Comparison of ENCODE assay signal across 27 cellular contexts in genomic region chr1:167206166-167206835, GRCh38.
"Had no signal": no experiment of that assay in that cellular context is flagged by ENCODE, and none has a peak within 500 bp of the region (broad histone marks: within the 10 kb centered on the region; RNA-seq: fewer than 3 reads in every experiment).

No MANE protein-coding gene starts in this region.

- H3K4me2 ChIP-seq: hepatocyte had no signal

- H2AFZ ChIP-seq: hepatocyte had no signal

- H3K9me3 ChIP-seq: adrenal gland, colonic mucosa, pancreas, right atrium auricular region, suprapubic skin had no signal

- H3K36me3 ChIP-seq: adrenal gland, colonic mucosa, esophagus muscularis mucosa, pancreas, right atrium auricular region, stomach, suprapubic skin, tibial nerve had no signal

- H3K79me2 ChIP-seq: hepatocyte had no signal

- H3K27ac ChIP-seq: adrenal gland, colonic mucosa, dorsolateral prefrontal cortex, esophagus muscularis mucosa, hepatocyte, pancreas, psoas muscle, right atrium auricular region, stomach, suprapubic skin, tibial nerve had no signal

- H3K27me3 Mint-ChIP-seq: activated CD8-positive, alpha-beta memory T cell treated with anti-CD3 and anti-CD28 coated beads, Interleukin-2, amount 10 ng/mL, durations not matched to agents 7 days and 5 days had no signal

- H3K27ac Mint-ChIP-seq: activated CD8-positive, alpha-beta memory T cell treated with anti-CD3 and anti-CD28 coated beads, Interleukin-2, amount 10 ng/mL, durations not matched to agents 7 days and 5 days; activated naive CD8-positive, alpha-beta T cell; activated T-helper 2 cell treated with anti-CD3 and anti-CD28 coated beads, Interferon-gamma antibody, Interleukin-2, Interleukin-4, amounts not matched to agents 10 μg/mL and 5 μg/mL and 100 μg/mL, durations not matched to agents 14 hours and 24 hours and 36 hours; effector memory CD8-positive, alpha-beta T cell; memory B cell had no signal

- H3K4me1 ChIP-seq: adrenal gland, colonic mucosa, pancreas, psoas muscle, right atrium auricular region, stomach, suprapubic skin, tibial nerve had no signal

- ATAC-seq: activated CD8-positive, alpha-beta memory T cell treated with anti-CD3 and anti-CD28 coated beads, Interleukin-2, amount 10 ng/mL, durations not matched to agents 7 days and 5 days; activated CD8-positive, alpha-beta T cell treated with anti-CD3 and anti-CD28 coated beads for 36 hours; effector memory CD8-positive, alpha-beta T cell; left ventricle myocardium superior; natural killer cell treated with Interleukin-12 subunit alpha and Interleukin-12 subunit beta and Interleukin-15 and Interleukin-18, amount 100 ng/mL, for 72 hours; pancreas; psoas muscle had no signal

- DNase-seq: activated CD4-positive, alpha-beta T cell treated with anti-CD3 and anti-CD28 coated beads for 4 hours; activated CD8-positive, alpha-beta memory T cell treated with anti-CD3 and anti-CD28 coated beads, Interleukin-2, amount 10 ng/mL, durations not matched to agents 7 days and 5 days; activated CD8-positive, alpha-beta T cell treated with anti-CD3 and anti-CD28 coated beads for 36 hours; activated naive CD4-positive, alpha-beta T cell; adrenal gland; colonic mucosa; dorsolateral prefrontal cortex; effector memory CD8-positive, alpha-beta T cell; glutamatergic neuron; left ventricle myocardium superior; pancreas; psoas muscle; stimulated activated CD4-positive, alpha-beta T cell treated with anti-CD3 and anti-CD28 coated beads, Interleukin-4, amount 100 ng/mL, for 4 hours; stomach; T-helper 9 cell had no signal

- FAIRE-seq: astrocyte, frontal cortex, islet of Langerhans, pancreas had no signal

- H3K27me3 ChIP-seq: adrenal gland, colonic mucosa, dorsolateral prefrontal cortex, esophagus muscularis mucosa, hepatocyte, pancreas, right atrium auricular region, stomach, suprapubic skin, tibial nerve had no signal

- H3K4me3 Mint-ChIP-seq: activated CD8-positive, alpha-beta memory T cell treated with anti-CD3 and anti-CD28 coated beads, Interleukin-2, amount 10 ng/mL, durations not matched to agents 7 days and 5 days; activated CD8-positive, alpha-beta T cell treated with anti-CD3 and anti-CD28 coated beads for 36 hours; activated naive CD8-positive, alpha-beta T cell; effector memory CD8-positive, alpha-beta T cell; memory B cell; natural killer cell treated with Interleukin-12 subunit alpha and Interleukin-12 subunit beta and Interleukin-15 and Interleukin-18, amount 100 ng/mL, for 72 hours had no signal

- H3K4me3 ChIP-seq: adrenal gland, colonic mucosa, dorsolateral prefrontal cortex, esophagus muscularis mucosa, hepatocyte, pancreas, psoas muscle, right atrium auricular region, stomach, suprapubic skin, tibial nerve had no signal
